8 cellular contexts compared by ENCODE assay signal in the genomic region with DNA sequence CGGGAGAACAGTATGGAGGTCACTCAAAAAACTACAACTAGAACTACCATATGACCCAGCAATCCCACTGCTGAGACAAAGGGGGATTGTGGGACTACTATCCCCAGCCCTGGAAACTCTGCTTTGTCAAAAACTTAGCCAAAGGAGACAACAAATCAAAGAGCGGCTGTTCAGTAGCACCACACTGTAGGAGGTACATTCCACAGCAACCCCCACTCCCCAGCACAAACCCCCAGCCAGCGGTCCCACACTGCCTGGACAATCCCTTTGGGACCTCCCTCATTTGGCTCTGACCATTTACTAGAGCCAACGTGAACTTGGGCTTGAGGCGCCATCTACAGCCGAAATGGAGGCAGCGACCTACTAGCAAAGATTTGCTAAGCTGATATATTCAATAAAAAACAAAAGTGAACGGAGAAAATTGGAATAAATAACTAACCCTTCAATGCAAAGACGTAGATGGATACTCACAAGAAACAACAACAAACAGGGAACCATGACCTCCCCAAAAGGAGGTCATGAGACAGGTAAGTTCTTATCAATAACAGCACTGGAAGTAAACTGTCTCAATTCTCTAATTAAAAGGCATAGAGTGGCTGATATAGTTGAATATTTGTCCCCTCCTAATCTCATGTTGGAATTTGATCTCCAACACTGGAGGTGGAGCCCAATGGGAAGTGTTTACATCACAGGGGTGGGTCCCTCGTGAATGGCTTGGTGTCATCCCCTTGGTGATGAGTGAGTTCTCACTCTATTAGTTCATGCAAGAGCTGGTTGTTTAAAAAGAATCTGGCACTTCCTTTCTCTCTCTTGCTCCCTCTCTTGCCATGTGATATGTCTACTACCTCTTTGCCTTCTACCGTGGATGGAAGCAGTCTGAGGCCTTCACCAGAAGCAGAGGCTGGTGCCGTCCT.
DNase-seq lines count a peak whose midpoint lies in the region; ATAC-seq and TF ChIP-seq lines count a peak whose summit lies in the region.

No MANE protein-coding gene starts in this region.

- POLR2A ChIA-PET in OCI-LY7 (lab: Charles Lee), result no interaction called here

- no peaks in the 10 kb centered on the region for H3K9me2 ChIP-seq in OCI-LY7 (ENCODE audit: insufficient read depth, low read length)

- no peak overlapping the region for H2AFZ ChIP-seq in OCI-LY7 (ENCODE audit: low read length)

- no TSS peak for BruUV-seq in OCI-LY7 (replicated peaks; lab: Mats Ljungman, UMichigan)

- H3K36me3 ChIP-seq in OCI-LY7 (ENCODE audit: insufficient read depth, low read length), result no peaks in the 10 kb centered on the region
- no peaks in the 10 kb centered on the region for H3K36me3 ChIP-seq in mucosa of descending colon (ENCODE audit: low read depth)

- H3K27ac ChIP-seq in OCI-LY7 (ENCODE audit: low read depth, low read length, poor library complexity, severe bottlenecking), result no peak overlapping the region

- H3K79me2 ChIP-seq in OCI-LY7 (ENCODE audit: insufficient read depth, low read depth, low read length), result no peaks in the 10 kb centered on the region

- TF ChIP-seq CTCF in OCI-LY7 (conservative IDR thresholded peaks at IDR 0.05; ENCODE audit: low read length) (peak; percentile 81), mucosa of descending colon (IDR thresholded peaks at IDR 0.05) (no peak)

- CTCF ChIA-PET in OCI-LY7 (lab: Charles Lee; ENCODE audit: unreplicated experiment), result no interaction called here

- no peaks in the 10 kb centered on the region for H4K20me1 ChIP-seq in OCI-LY7 (ENCODE audit: insufficient read depth, low read length)

- DNase-seq in activated T-cell treated with anti-CD3 and anti-CD28 coated beads for 48 hours (ENCODE audit: low read depth) (peak; percentile 1), HT-29 (ENCODE audit: low spot score) (peak; percentile 75), OCI-LY7 (ENCODE audit: low spot score) (peak; percentile 23), ecto neural progenitor cell (ENCODE audit: low spot score) (peak; percentile 61), mucosa of descending colon (peak in 2 of 3 donors; percentile 35 to 40)
- no peak for DNase-seq in activated T-cell treated with anti-CD3 and anti-CD28 coated beads, Interleukin-2, amount 50 U/mL, for 1 hour
- no peak for DNase-seq in effector CD8-positive, alpha-beta T cell (lab: John Stamatoyannopoulos, UW)

- peak; percentile 38 for ATAC-seq in mucosa of descending colon
- ATAC-seq in GM18519 (IDR thresholded peaks at IDR 0.05; ENCODE audit: low FRiP score, unreplicated experiment), result no peak

- no peak overlapping the region for H3K4me3 ChIP-seq in OCI-LY7 (ENCODE audit: low read depth, low read length, poor library complexity, severe bottlenecking)
- no peak overlapping the region for H3K4me3 ChIP-seq in mucosa of descending colon

- intact Hi-C loops in OCI-LY7 (cut with micrococcal nuclease; ENCODE audit: unreplicated experiment) (loop anchor here (1.0 kb wide), 1 partner anchor 37 kb away; no protein-coding TSS in a partner anchor), mucosa of descending colon (cut with DNase I, micrococcal nuclease) (no loop called here)

- no peaks in the 10 kb centered on the region for H3K9me3 ChIP-seq in OCI-LY7 (ENCODE audit: low read length)
- no peaks in the 10 kb centered on the region for H3K9me3 ChIP-seq in mucosa of descending colon

- H3K4me1 ChIP-seq in OCI-LY7 (ENCODE audit: insufficient read depth, low read length, poor library complexity, severe bottlenecking), result no peaks in the 10 kb centered on the region
- no peaks in the 10 kb centered on the region for H3K4me1 ChIP-seq in mucosa of descending colon (ENCODE audit: low read depth)

- H3K4me2 ChIP-seq in OCI-LY7 (ENCODE audit: low read length), result no peak overlapping the region

Comparison
In these comparisons a context has a peak if more than half of its experiments do, and no peak if none do; other contexts are left out.
1. DNase-seq: peak in activated T-cell treated with anti-CD3 and anti-CD28 coated beads for 48 hours (single experiment), HT-29 (single experiment), OCI-LY7 (single experiment), ecto neural progenitor cell (single experiment) and mucosa of descending colon (2 of 3); none in activated T-cell treated with anti-CD3 and anti-CD28 coated beads, Interleukin-2, amount 50 U/mL, for 1 hour (single experiment) and effector CD8-positive, alpha-beta T cell (single experiment).